22 cellular contexts compared by ENCODE assay signal in genomic region chr2:109062558-109063325, GRCh38.
A peak's percentile ranks its signal among the peaks of the same experiment; 100 is the strongest.
DNase-seq lines count a peak whose midpoint lies in the region; ATAC-seq, FAIRE-seq and TF ChIP-seq lines count a peak whose summit lies in the region.
"Had no signal": no experiment of that assay in that cellular context is flagged by ENCODE, and none has a peak within 500 bp of the region (broad histone marks: within the 10 kb centered on the region; RNA-seq: fewer than 3 reads in every experiment).

No MANE protein-coding gene starts in this region.

- no peak overlapping the region for H2BK120ac ChIP-seq in H1 (replicated peaks; ENCODE audit: low read depth, low read length)

- H2AK5ac ChIP-seq in H1 (ENCODE audit: low read depth, low read length), result no peak overlapping the region

- DNase-seq in NCI-H2196 (lab: John Stamatoyannopoulos, UW; ENCODE audit: unreplicated experiment) (peak; percentile 23), NCI-H2196 treated with DMSO at 0.1 percent for 48 hours (lab: John Stamatoyannopoulos, UW; ENCODE audit: unreplicated experiment) (no peak), HuH-7 (ENCODE audit: low spot score) (peak; percentile 33), H1 (ENCODE audit: low read depth in 1 of 2, low spot score in 2 of 2) (no peak), nephron progenitor cell (no peak), tibial nerve (ENCODE audit: low spot score in 2 of 2) (no peak), COLO668 (lab: John Stamatoyannopoulos, UW; ENCODE audit: unreplicated experiment) (no peak)
- DNase-seq: activated CD8-positive, alpha-beta T cell treated with anti-CD3 and anti-CD28 coated beads, Interleukin-2, amount 10 ng/mL, durations not matched to agents 7 days and 5 days; activated effector memory CD4-positive, alpha-beta T cell treated with anti-CD3 and anti-CD28 coated beads, Interleukin-2, amount 50 U/mL, for 16 hours; anterior cingulate cortex; MV-4-11; NCI-H524 treated with DMSO at 0.1 percent for 48 hours; pancreas; stimulated activated naive B cell treated with anti-CD40 and anti-IgM and Interleukin-4, amounts not matched to agents 10 μg/mL and 1 μg/mL and 100 μg/mL, for 72 hours; SW 1271; upper lobe of right lung had no signal

- no peak overlapping the region for H4K5ac ChIP-seq in H1 (ENCODE audit: insufficient read length, low read depth, low read length)

- H3K4me3 ChIP-seq in H1 (ENCODE audit: extremely low read depth in 1 of 4, insufficient read depth in 2 of 4, low read depth in 3 of 4, low read length in 4 of 4) (no peak overlapping the region), tibial nerve (no peak overlapping the region)
- H3K4me3 ChIP-seq: coronary artery, pancreas, skin epidermis, upper lobe of right lung had no signal

- no peak overlapping the region for H3K18ac ChIP-seq in H1 (ENCODE audit: extremely low read depth, low read length)

- no peaks in the 10 kb centered on the region for H3K36me3 Mint-ChIP-seq in nephron progenitor cell (ENCODE audit: low read depth)
- H3K36me3 Mint-ChIP-seq: stimulated activated naive B cell treated with anti-CD40 and anti-IgM and Interleukin-4, amounts not matched to agents 10 μg/mL and 1 μg/mL and 100 μg/mL, for 72 hours had no signal

- H3K79me1 ChIP-seq in H1 (ENCODE audit: low read depth, low read length), result no peaks in the 10 kb centered on the region

- H3K14ac ChIP-seq in H1 (ENCODE audit: insufficient read length), result no peak overlapping the region

- peak in 2 of 3 experiments; percentile 20 to 29; a peak in 2 of 4 replicates for TF ChIP-seq CTCF in H1 (IDR thresholded peaks at IDR 0.05; ENCODE audit: control extremely low read depth in 1 of 3, insufficient read depth in 1 of 3, low read depth in 1 of 3, low read length in 3 of 3)
- TF ChIP-seq CTCF in nephron progenitor cell (IDR thresholded peaks at IDR 0.05), result no peak
- no peak for TF ChIP-seq CTCF in tibial nerve (IDR thresholded peaks at IDR 0.05)

- H3K4me3 Mint-ChIP-seq in nephron progenitor cell, result no peak overlapping the region
- H3K4me3 Mint-ChIP-seq: activated CD8-positive, alpha-beta T cell treated with anti-CD3 and anti-CD28 coated beads, Interleukin-2, amount 10 ng/mL, durations not matched to agents 7 days and 5 days; stimulated activated naive B cell treated with anti-CD40 and anti-IgM and Interleukin-4, amounts not matched to agents 10 μg/mL and 1 μg/mL and 100 μg/mL, for 72 hours had no signal

- TF ChIP-seq RAD21 in H1 (IDR thresholded peaks at IDR 0.05 in 1 of 2, conservative IDR thresholded peaks at IDR 0.05 in 1 of 2; ENCODE audit: low read depth in 2 of 2, low read length in 2 of 2), result peak; percentile 15 to 35; a peak in 2 of 4 replicates

- H3K79me2 ChIP-seq in H1 (ENCODE audit: control insufficient read depth in 1 of 2, insufficient read depth in 2 of 2, low read length in 2 of 2), result no peaks in the 10 kb centered on the region

- H4K8ac ChIP-seq in H1 (ENCODE audit: extremely low read depth, insufficient read depth, low read length), result no peak overlapping the region

- no peaks in the 10 kb centered on the region for H3K9me3 Mint-ChIP-seq in nephron progenitor cell
- H3K9me3 Mint-ChIP-seq: stimulated activated naive B cell treated with anti-CD40 and anti-IgM and Interleukin-4, amounts not matched to agents 10 μg/mL and 1 μg/mL and 100 μg/mL, for 72 hours had no signal

- H3K36me3 ChIP-seq in H1 (ENCODE audit: control insufficient read depth in 2 of 4, insufficient read depth in 4 of 4, low read length in 3 of 4), result no peaks in the 10 kb centered on the region
- no peaks in the 10 kb centered on the region for H3K36me3 ChIP-seq in tibial nerve
- H3K36me3 ChIP-seq: pancreas, upper lobe of right lung had no signal

- no peak overlapping the region for H2BK20ac ChIP-seq in H1 (ENCODE audit: low read length)

- TF ChIP-seq EP300 in H1 (IDR thresholded peaks at IDR 0.05; ENCODE audit: borderline replicate concordance in 1 of 2, low read depth in 2 of 2, low read length in 2 of 2) (no peak), tibial nerve (IDR thresholded peaks at IDR 0.05) (no peak)

- H3K4me1 Mint-ChIP-seq in nephron progenitor cell, result peaks cover 78% of the 10 kb centered on the region
- H3K4me1 Mint-ChIP-seq: stimulated activated naive B cell treated with anti-CD40 and anti-IgM and Interleukin-4, amounts not matched to agents 10 μg/mL and 1 μg/mL and 100 μg/mL, for 72 hours had no signal

- H2AFZ ChIP-seq in H1 (ENCODE audit: low read length), result no peak overlapping the region

- no peak overlapping the region for H3K23ac ChIP-seq in H1 (ENCODE audit: insufficient read length)

- no peak overlapping the region for H2BK12ac ChIP-seq in H1 (ENCODE audit: low read depth, low read length)

- no peaks in the 10 kb centered on the region for H3K9me3 ChIP-seq in H1 (ENCODE audit: insufficient read depth in 2 of 2, low read depth in 1 of 2, low read length in 1 of 2)
- no peaks in the 10 kb centered on the region for H3K9me3 ChIP-seq in tibial nerve
- H3K9me3 ChIP-seq: pancreas, upper lobe of right lung had no signal

- H3K27ac ChIP-seq in H1 (ENCODE audit: low read depth, low read length) (no peak overlapping the region), tibial nerve (no peak overlapping the region)
- H3K27ac ChIP-seq: coronary artery, pancreas, upper lobe of right lung, VCaP had no signal

- no peak for FAIRE-seq in H1 (lab: Jason Lieb, UNC)
- FAIRE-seq: islet of Langerhans, pancreas, RCC 7860 had no signal

- no peak overlapping the region for H3K4ac ChIP-seq in H1 (replicated peaks; ENCODE audit: insufficient read length, low read depth, low read length)

- peak overlapping the region; percentile 57 for H3K27ac Mint-ChIP-seq in nephron progenitor cell
- H3K27ac Mint-ChIP-seq: activated CD8-positive, alpha-beta T cell treated with anti-CD3 and anti-CD28 coated beads, Interleukin-2, amount 10 ng/mL, durations not matched to agents 7 days and 5 days; stimulated activated naive B cell treated with anti-CD40 and anti-IgM and Interleukin-4, amounts not matched to agents 10 μg/mL and 1 μg/mL and 100 μg/mL, for 72 hours had no signal

- no peaks in the 10 kb centered on the region for H4K20me1 ChIP-seq in H1 (replicated peaks in 1 of 2; ENCODE audit: control insufficient read depth in 1 of 2, insufficient read depth in 2 of 2, low read length in 2 of 2)

- no peak overlapping the region for H4K91ac ChIP-seq in H1 (replicated peaks; ENCODE audit: insufficient read length, low read length)

- no peaks in the 10 kb centered on the region for H3K23me2 ChIP-seq in H1 (ENCODE audit: low read depth, low read length)

- H2BK15ac ChIP-seq in H1 (ENCODE audit: low read length), result no peak overlapping the region

- H3K56ac ChIP-seq in H1 (replicated peaks; ENCODE audit: insufficient read length, low read depth, low read length), result no peak overlapping the region

- POLR2A ChIA-PET in H1 (lab: Charles Lee; ENCODE audit: partially characterized antibody), result no interaction called here

- H3K27me3 ChIP-seq in H1 (replicated peaks in 1 of 4; ENCODE audit: control insufficient read depth in 3 of 4, extremely low read depth in 1 of 4, insufficient read depth in 3 of 4, low read length in 3 of 4), result no peaks in the 10 kb centered on the region
- no peaks in the 10 kb centered on the region for H3K27me3 ChIP-seq in tibial nerve
- H3K27me3 ChIP-seq: pancreas had no signal

- peaks cover 0 to 2% (median 0%) of the 10 kb centered on the region in 4 experiments; a peak in 2 of 7 replicates for H3K4me1 ChIP-seq in H1 (replicated peaks in 1 of 4; ENCODE audit: control insufficient read depth in 3 of 4, insufficient read depth in 4 of 4, low read length in 3 of 4)
- no peaks in the 10 kb centered on the region for H3K4me1 ChIP-seq in tibial nerve
- H3K4me1 ChIP-seq: pancreas, upper lobe of right lung had no signal

- CTCF ChIA-PET in H1 (lab: Charles Lee; ENCODE audit: partially characterized antibody), result interaction anchor here (0.6 to 2.6 kb wide), 4 partner anchors 10 to 134 kb away, joined by 3 to 6 read pairs (median 4); no protein-coding TSS in a partner anchor

- peaks cover 8% of the 10 kb centered on the region for H3K27me3 Mint-ChIP-seq in nephron progenitor cell (ENCODE audit: low read depth, poor library complexity)

- H3K4me2 ChIP-seq in H1 (ENCODE audit: insufficient read depth in 1 of 2, low read depth in 2 of 2, low read length in 2 of 2), result no peak overlapping the region

- TF ChIP-seq POLR2A in H1 (IDR thresholded peaks at IDR 0.05; ENCODE audit: control extremely low read depth in 1 of 2, low read depth in 2 of 2, low read length in 2 of 2), result no peak
- no peak for TF ChIP-seq POLR2A in tibial nerve (IDR thresholded peaks at IDR 0.05)

- 90% methylated on average over 9 of the region's 11 CpGs; no CpG with 5 or more reads in 1 of the 2 experiments for WGBS in H1 (ENCODE audit: extremely low coverage in 1 of 2, insufficient coverage in 1 of 2, insufficient read length in 1 of 2, insufficient replicate concordance in 2 of 2, low coverage in 1 of 2, low lambda C conversion rate in 2 of 2, missing lambda C conversion rate in 1 of 2), 2 experiments
- WGBS in tibial nerve, 2 donors, result 72 to 74% methylated on average over 11 of the region's 11 CpGs

- no peak for ATAC-seq in GM18870 (IDR thresholded peaks at IDR 0.05; ENCODE audit: unreplicated experiment)
- ATAC-seq: activated CD8-positive, alpha-beta T cell treated with anti-CD3 and anti-CD28 coated beads, Interleukin-2, amount 10 ng/mL, durations not matched to agents 7 days and 5 days; stimulated activated naive B cell treated with anti-CD40 and anti-IgM and Interleukin-4, amounts not matched to agents 10 μg/mL and 1 μg/mL and 100 μg/mL, for 72 hours; upper lobe of right lung had no signal

- H3K9ac ChIP-seq in H1 (replicated peaks in 1 of 4; ENCODE audit: extremely low read depth in 1 of 4, low read depth in 3 of 4, low read length in 3 of 4), result no peak overlapping the region

- H2BK5ac ChIP-seq in H1 (ENCODE audit: low read depth, low read length), result no peak overlapping the region

TF ChIP-seq in H1, 55 proteins besides CTCF, POLR2A, EP300 and RAD21 (continues in another document):
- TF ChIP-seq RNF2 (IDR thresholded peaks at IDR 0.05; ENCODE audit: borderline replicate concordance, low read depth, low read length, missing control alignments, poor library complexity, severe bottlenecking) (no peak), TAF1 (IDR thresholded peaks at IDR 0.05; ENCODE audit: low read depth, low read length) (no peak), MAFK (IDR thresholded peaks at IDR 0.05; ENCODE audit: low read depth, low read length) (no peak), KDM5A (IDR thresholded peaks at IDR 0.05; ENCODE audit: low read length) (no peak), CHD2 (IDR thresholded peaks at IDR 0.05; ENCODE audit: low read length) (no peak)
- TF ChIP-seq, protein P1, sequence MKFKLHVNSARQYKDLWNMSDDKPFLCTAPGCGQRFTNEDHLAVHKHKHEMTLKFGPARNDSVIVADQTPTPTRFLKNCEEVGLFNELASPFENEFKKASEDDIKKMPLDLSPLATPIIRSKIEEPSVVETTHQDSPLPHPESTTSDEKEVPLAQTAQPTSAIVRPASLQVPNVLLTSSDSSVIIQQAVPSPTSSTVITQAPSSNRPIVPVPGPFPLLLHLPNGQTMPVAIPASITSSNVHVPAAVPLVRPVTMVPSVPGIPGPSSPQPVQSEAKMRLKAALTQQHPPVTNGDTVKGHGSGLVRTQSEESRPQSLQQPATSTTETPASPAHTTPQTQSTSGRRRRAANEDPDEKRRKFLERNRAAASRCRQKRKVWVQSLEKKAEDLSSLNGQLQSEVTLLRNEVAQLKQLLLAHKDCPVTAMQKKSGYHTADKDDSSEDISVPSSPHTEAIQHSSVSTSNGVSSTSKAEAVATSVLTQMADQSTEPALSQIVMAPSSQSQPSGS (IDR thresholded peaks at IDR 0.05; ENCODE audit: low read length), result no peak

Comparison
In these comparisons a context has a peak if more than half of its experiments do, and no peak if none do; other contexts are left out.
1. DNase-seq: peak in NCI-H2196 (single experiment) and HuH-7 (single experiment); none in NCI-H2196 treated with DMSO at 0.1 percent for 48 hours (single experiment), H1 (0 of 2), nephron progenitor cell (single experiment), tibial nerve (0 of 2) and COLO668 (single experiment).
2. CTCF ChIP-seq: peak in H1 (2 of 3); none in nephron progenitor cell (single experiment) and tibial nerve (0 of 5).